Comparison of ENCODE assay signal across 1 cellular context in genomic region chr15:40421246-40422157, GRCh38.
A peak's percentile ranks its signal among the peaks of the same experiment; 100 is the strongest.
TF ChIP-seq lines count a peak whose summit lies in the region.

No MANE protein-coding gene starts in this region.

TF ChIP-seq in HepG2, 621 proteins besides CTCF, POLR2A, EP300 and RAD21 (continued from another document):
- TF ChIP-seq ZNF318 (CRISPR knock-in tag; IDR thresholded peaks at IDR 0.05) (peak; percentile 66; the same call in 1 of the 2 replicates), ETV6 (CRISPR knock-in tag; conservative IDR thresholded peaks at IDR 0.05) (no peak), ZNF256 (CRISPR knock-in tag; conservative IDR thresholded peaks at IDR 0.05) (no peak), DMAP1 (CRISPR knock-in tag; IDR thresholded peaks at IDR 0.05) (no peak), HIVEP1 (CRISPR knock-in tag; IDR thresholded peaks at IDR 0.05) (0 out of 2 replicates have a peak, but pooled peaks have one; percentile 43), ZFP1 (CRISPR knock-in tag; IDR thresholded peaks at IDR 0.05) (no peak), PAF1 (CRISPR knock-in tag; IDR thresholded peaks at IDR 0.05) (peak; percentile 50; the same call in 1 of the 2 replicates), ZNF235 (CRISPR knock-in tag; IDR thresholded peaks at IDR 0.05; ENCODE audit: borderline replicate concordance) (no peak), NR2F1 (CRISPR knock-in tag; IDR thresholded peaks at IDR 0.05) (0 out of 4 replicates have a peak, but pooled peaks of 1 of the 2 experiments have one; percentile 53), HNF4G (IDR thresholded peaks at IDR 0.05; ENCODE audit: borderline replicate concordance, low read depth, low read length) (no peak), HNF4G (CRISPR knock-in tag; IDR thresholded peaks at IDR 0.05; ENCODE audit: borderline replicate concordance, low read depth) (0 out of 2 replicates have a peak, but pooled peaks have one; percentile 46), GATAD1 (CRISPR knock-in tag; IDR thresholded peaks at IDR 0.05) (0 out of 2 replicates have a peak, but pooled peaks have one; percentile 26), ZFP36 (IDR thresholded peaks at IDR 0.05; ENCODE audit: borderline replicate concordance, low read depth, low read length, partially characterized antibody) (no peak), HNF1B (CRISPR knock-in tag; IDR thresholded peaks at IDR 0.05) (peak; percentile 59), ZBTB7A (CRISPR knock-in tag; IDR thresholded peaks at IDR 0.05) (0 out of 2 replicates have a peak, but pooled peaks have one; percentile 35), ZNF546 (CRISPR knock-in tag; conservative IDR thresholded peaks at IDR 0.05) (no peak)
